In genomic region chr4:53313510-53313909, GRCh38 we compare ENCODE assay signal across 11 cellular contexts. TPM values are rescaled to one million over a fixed set of nuclear protein-coding genes. Genes with fewer than 3 reads are reported as not detected.
A peak's percentile ranks its signal among the peaks of the same experiment; 100 is the strongest.
DNase-seq lines count a peak whose midpoint lies in the region; ATAC-seq and TF ChIP-seq lines count a peak whose summit lies in the region.
"Had no signal": no experiment of that assay in that cellular context is flagged by ENCODE, and none has a peak within 500 bp of the region (broad histone marks: within the 10 kb centered on the region; RNA-seq: fewer than 3 reads in every experiment).

No MANE protein-coding gene starts in this region.

- H3K4me3 Mint-ChIP-seq in WTC11: no peak overlapping the region
- H3K4me3 Mint-ChIP-seq: nephron progenitor cell had no signal

- in situ Hi-C loops in ACHN (cut with HindIII; ENCODE audit: low pct_ligation_motif_present, low pct_unique_long_range_greater_than_20kb, low sequenced_read_pairs): no loop called here

- TF ChIP-seq CTCF in WTC11 (IDR thresholded peaks at IDR 0.05): no peak
- no peak for TF ChIP-seq CTCF in gastroesophageal sphincter (IDR thresholded peaks at IDR 0.05)

- H3K27me3 Mint-ChIP-seq in WTC11 (ENCODE audit: low read depth): no peaks in the 10 kb centered on the region

- DNase-seq in ACHN (peak; percentile 33), HT1080 (ENCODE audit: low read depth) (peak; percentile 19), WTC11 (ENCODE audit: low spot score) (no peak), iPS DF 4.7 (ENCODE audit: extremely low read depth, low spot score) (peak; percentile 53), NOMO-1 (lab: John Stamatoyannopoulos, UW; ENCODE audit: unreplicated experiment in 2 of 2) (no peak), germinal center (ENCODE audit: low spot score) (no peak)
- DNase-seq: COR-L47, NCI-H774, nephron progenitor cell had no signal

- ATAC-seq in WTC11 (peak; percentile 97), gastroesophageal sphincter (no peak), GM18868 (IDR thresholded peaks at IDR 0.05; ENCODE audit: unreplicated experiment) (no peak)

- H3K4me3 ChIP-seq in gastroesophageal sphincter: no peak overlapping the region

- H3K36me3 Mint-ChIP-seq in WTC11: no peaks in the 10 kb centered on the region

- peaks cover 0 to 7% (median 0%) of the 10 kb centered on the region in 3 donors for H3K4me1 ChIP-seq in gastroesophageal sphincter

- no peaks in the 10 kb centered on the region for H3K27me3 ChIP-seq in gastroesophageal sphincter

- H3K36me3 ChIP-seq in gastroesophageal sphincter: no peaks in the 10 kb centered on the region

- WGBS in gastroesophageal sphincter (ENCODE audit: low coverage in 1 of 2), 2 donors: 93 to 96% methylated on average over 3 of the region's 3 CpGs

- H3K9me3 Mint-ChIP-seq in WTC11: no peaks in the 10 kb centered on the region
- H3K9me3 Mint-ChIP-seq: nephron progenitor cell had no signal

- TF ChIP-seq POLR2A in gastroesophageal sphincter (IDR thresholded peaks at IDR 0.05): no peak

- TF ChIP-seq EP300 in gastroesophageal sphincter (IDR thresholded peaks at IDR 0.05): no peak

- POLR2A ChIA-PET in WTC11 (lab: Charles Lee): no interaction called here

- H3K27ac ChIP-seq in gastroesophageal sphincter: no peak overlapping the region

- H3K9me3 ChIP-seq in gastroesophageal sphincter: no peaks in the 10 kb centered on the region

- no peak overlapping the region for H3K27ac Mint-ChIP-seq in WTC11
- H3K27ac Mint-ChIP-seq: nephron progenitor cell had no signal

- peaks cover 15% of the 10 kb centered on the region for H3K4me1 Mint-ChIP-seq in WTC11
- H3K4me1 Mint-ChIP-seq: nephron progenitor cell had no signal

- CTCF ChIA-PET in WTC11 (lab: Charles Lee): interaction anchor here (0.5 to 1.4 kb wide), 12 partner anchors 8 to 920 kb away, joined by 3 to 12 read pairs (median 4); partner anchors contain the start of gene SCFD2

TF ChIP-seq in WTC11, 78 proteins besides CTCF, POLR2A, EP300 and RAD21:
- no peak for TF ChIP-seq HMGA2 (CRISPR knock-in tag; IDR thresholded peaks at IDR 0.05)
- no peak for TF ChIP-seq AR (CRISPR knock-in tag; IDR thresholded peaks at IDR 0.05)
- no peak for TF ChIP-seq NR3C1 (CRISPR knock-in tag; conservative IDR thresholded peaks at IDR 0.05; ENCODE audit: low read depth)
- no peak for TF ChIP-seq ARID4B (CRISPR knock-in tag; IDR thresholded peaks at IDR 0.05; ENCODE audit: borderline replicate concordance)
- no peak for TF ChIP-seq E2F1 (CRISPR knock-in tag; IDR thresholded peaks at IDR 0.05)

RNA-seq across cellular contexts. Expression of gene SCFD2, which starts 52.4 kb away (rescaled TPM):
- 22.4 and 28.0 TPM in 2 replicates for total RNA-seq in HT1080 (2014; rRNA removed; shearing (Covaris generic))
- 9.6 and 12.8 TPM in 2 replicates for polyA plus RNA-seq in HT1080 (2015; cell fraction: cytosol; rRNA removed)
- polyA plus RNA-seq in HT1080 (2015; cell fraction: nucleus; rRNA removed): 21.8 and 25.0 TPM in 2 replicates
- total RNA-seq in WTC11 (2021) (9.3 to 12.4 TPM (median 10.3 TPM) in 3 replicates), gastroesophageal sphincter (10 to 100 TPM in 3 of 4 donors, 1 to 10 TPM in 1; 8.9 to 17.6 (median 14.6) TPM)

Comparison
In these comparisons a context has a peak if more than half of its experiments do, and no peak if none do; other contexts are left out.
1. DNase-seq: peak in ACHN (single experiment), HT1080 (single experiment) and iPS DF 4.7 (single experiment); none in WTC11 (single experiment), NOMO-1 (0 of 2) and germinal center (single experiment).